Comparison of ENCODE assay signal across 25 cellular contexts in the genomic region with DNA sequence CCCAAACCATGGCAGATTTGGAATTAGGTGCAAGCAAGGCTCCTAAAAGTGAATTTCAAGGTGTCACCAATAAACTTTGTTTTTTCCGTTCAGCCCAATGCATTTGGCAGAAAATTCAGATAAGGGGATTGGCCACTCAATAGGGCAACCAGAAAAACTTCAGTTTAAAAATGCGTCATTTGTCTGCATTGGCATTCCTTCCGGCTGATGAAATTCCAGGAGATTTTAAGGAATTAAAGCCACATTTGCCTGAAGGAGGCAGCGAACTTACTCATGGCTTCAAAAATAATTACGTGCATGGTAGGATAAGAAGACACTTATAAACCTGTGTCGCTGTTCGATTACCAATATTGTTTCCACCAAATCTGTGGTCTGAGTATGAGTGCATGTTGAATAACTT.
"Had no signal": no experiment of that assay in that cellular context is flagged by ENCODE, and none has a peak within 500 bp of the region (broad histone marks: within the 10 kb centered on the region; RNA-seq: fewer than 3 reads in every experiment).

No MANE protein-coding gene starts in this region.

- H3K27ac Mint-ChIP-seq: naive thymus-derived CD4-positive, alpha-beta T cell; nephron; stimulated activated effector memory CD8-positive, alpha-beta T cell treated with anti-CD3 and anti-CD28 coated beads, Interleukin-12 subunit alpha, Interleukin-12 subunit beta, amount 100 ng/mL, for 72 hours; type B pancreatic cell had no signal

- H3K36me3 ChIP-seq: esophagus muscularis mucosa, sigmoid colon, tibial artery had no signal

- H3K9me3 ChIP-seq: esophagus muscularis mucosa, psoas muscle, sigmoid colon, testis, tibial artery had no signal

- DNase-seq: dorsolateral prefrontal cortex; effector CD4-positive, alpha-beta T cell; hypothalamus; mesenchymal stem cell; midbrain; naive thymus-derived CD4-positive, alpha-beta T cell; nucleus accumbens; posterior cingulate gyrus; psoas muscle; right cardiac atrium; sigmoid colon; stimulated activated CD4-positive, alpha-beta T cell treated with anti-CD3 and anti-CD28 coated beads, Interleukin-2, amount 100 ng/mL, for 24 hours; stimulated activated CD4-positive, alpha-beta T cell treated with anti-CD3 and anti-CD28 coated beads, Interleukin-4, amount 100 ng/mL, for 24 hours; stimulated activated naive CD8-positive, alpha-beta T cell treated with anti-CD3 and anti-CD28 coated beads, Interleukin-15, Interleukin-2, amounts not matched to agents 100 U/mL and 50 U/mL, for 24 hours; substantia nigra; testis; tibial artery had no signal

- H3K4me1 Mint-ChIP-seq: nephron; stimulated activated effector memory CD8-positive, alpha-beta T cell treated with anti-CD3 and anti-CD28 coated beads, Interleukin-12 subunit alpha, Interleukin-12 subunit beta, amount 100 ng/mL, for 72 hours had no signal

- H3K9me3 Mint-ChIP-seq: nephron, type B pancreatic cell had no signal

- H3K4me3 Mint-ChIP-seq: naive thymus-derived CD4-positive, alpha-beta T cell; nephron; stimulated activated effector memory CD8-positive, alpha-beta T cell treated with anti-CD3 and anti-CD28 coated beads, Interleukin-12 subunit alpha, Interleukin-12 subunit beta, amount 100 ng/mL, for 72 hours; type B pancreatic cell had no signal

- FAIRE-seq: colon, endothelial cell of umbilical vein, frontal cortex, keratinocyte had no signal

- H3K4me1 ChIP-seq: esophagus muscularis mucosa, psoas muscle, sigmoid colon, testis, tibial artery had no signal

- H3K36me3 Mint-ChIP-seq: naive thymus-derived CD4-positive, alpha-beta T cell; stimulated activated effector memory CD8-positive, alpha-beta T cell treated with anti-CD3 and anti-CD28 coated beads, Interleukin-12 subunit alpha, Interleukin-12 subunit beta, amount 100 ng/mL, for 72 hours; type B pancreatic cell had no signal

- ATAC-seq: naive thymus-derived CD4-positive, alpha-beta T cell; psoas muscle; right cardiac atrium; stimulated activated effector memory CD8-positive, alpha-beta T cell treated with anti-CD3 and anti-CD28 coated beads, Interleukin-12 subunit alpha, Interleukin-12 subunit beta, amount 100 ng/mL, for 72 hours; stimulated activated naive CD8-positive, alpha-beta T cell treated with anti-CD3 and anti-CD28 coated beads, Interleukin-15, Interleukin-2, amounts not matched to agents 100 U/mL and 50 U/mL, for 24 hours had no signal

- H3K27me3 ChIP-seq: dorsolateral prefrontal cortex, sigmoid colon, testis, tibial artery had no signal

- H3K27ac ChIP-seq: dorsolateral prefrontal cortex, esophagus muscularis mucosa, psoas muscle, sigmoid colon, testis, tibial artery had no signal

- H3K4me3 ChIP-seq: dorsolateral prefrontal cortex, esophagus muscularis mucosa, psoas muscle, sigmoid colon, testis, tibial artery had no signal
